Comparison of ENCODE assay signal across 13 cellular contexts in the genomic region with DNA sequence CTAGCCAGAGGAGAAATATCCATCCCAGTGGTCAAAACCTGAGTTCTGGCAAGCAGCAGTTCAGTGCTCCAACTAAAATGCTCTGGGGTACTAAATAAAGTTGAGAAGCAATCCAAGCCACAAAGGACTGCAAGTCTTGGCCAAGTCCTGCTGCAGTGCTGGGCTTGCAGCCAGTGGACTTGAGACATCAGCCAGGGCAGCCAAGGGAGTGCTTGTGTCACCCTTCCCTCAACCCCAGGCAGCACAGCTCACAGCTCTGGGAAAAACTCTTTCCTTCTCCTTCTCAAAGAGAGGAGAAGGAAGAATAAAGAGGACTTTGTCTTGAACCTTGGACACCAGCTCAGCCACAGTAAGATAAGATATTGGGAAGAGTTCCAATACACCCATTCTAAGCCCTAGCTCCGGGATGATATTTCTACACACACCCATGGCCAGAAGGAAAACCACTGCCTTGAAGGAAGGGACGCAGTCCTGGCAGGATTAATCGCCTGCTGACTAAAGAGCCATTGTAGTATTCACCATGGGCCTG.
DNase-seq lines count a peak whose midpoint lies in the region; ATAC-seq and TF ChIP-seq lines count a peak whose summit lies in the region.
"Had no signal": no experiment of that assay in that cellular context is flagged by ENCODE, and none has a peak within 500 bp of the region (broad histone marks: within the 10 kb centered on the region; RNA-seq: fewer than 3 reads in every experiment).

No MANE protein-coding gene starts in this region.

- H3K79me2 ChIP-seq in trophoblast cell (ENCODE audit: control insufficient read depth, insufficient read depth, low read length, poor library complexity): no peaks in the 10 kb centered on the region

- H3K4me1 ChIP-seq in neuronal stem cell (ENCODE audit: control insufficient read depth in 2 of 2, insufficient read depth in 1 of 2, low read depth in 1 of 2, low read length in 2 of 2) (no peaks in the 10 kb centered on the region), trophoblast cell (ENCODE audit: control insufficient read depth in 1 of 2, insufficient read depth in 2 of 2, low read length in 2 of 2) (no peaks in the 10 kb centered on the region)

- H3K4me2 ChIP-seq in neuronal stem cell (ENCODE audit: insufficient read depth, low read length, poor library complexity, severe bottlenecking) (no peak overlapping the region), trophoblast cell (ENCODE audit: low read length) (no peak overlapping the region)

- H2AK5ac ChIP-seq in neuronal stem cell (ENCODE audit: low read depth, low read length) (no peak overlapping the region), trophoblast cell (ENCODE audit: low read length) (no peak overlapping the region)

- no peaks in the 10 kb centered on the region for H3K9me3 ChIP-seq in neuronal stem cell (replicated peaks in 1 of 2; ENCODE audit: control insufficient read depth in 2 of 2, insufficient read depth in 1 of 2, low read depth in 1 of 2, low read length in 2 of 2)
- peaks cover 2% of the 10 kb centered on the region for H3K9me3 ChIP-seq in trophoblast cell (ENCODE audit: insufficient read depth, low read depth, low read length)

- no peaks in the 10 kb centered on the region for H3K4me1 Mint-ChIP-seq in HFFc6 (ENCODE audit: low read depth)

- peaks cover 4% of the 10 kb centered on the region; the same call in 1 of the 2 replicates for H3K9me3 Mint-ChIP-seq in HFFc6

- H3K27me3 ChIP-seq in neuronal stem cell (ENCODE audit: control insufficient read depth in 3 of 3, insufficient read depth in 3 of 3, low read depth in 1 of 3, low read length in 3 of 3) (no peaks in the 10 kb centered on the region), trophoblast cell (ENCODE audit: insufficient read depth, low read length) (no peaks in the 10 kb centered on the region)

- no peak overlapping the region for H2BK12ac ChIP-seq in neuronal stem cell (ENCODE audit: low read length)
- no peak overlapping the region for H2BK12ac ChIP-seq in trophoblast cell (ENCODE audit: low read length)

- H3K27ac Mint-ChIP-seq in HFFc6: no peak overlapping the region
- H3K27ac Mint-ChIP-seq: activated CD8-positive, alpha-beta T cell treated with anti-CD3 and anti-CD28 coated beads, Interleukin-2, amount 10 ng/mL, durations not matched to agents 7 days and 5 days had no signal

- H3K23ac ChIP-seq in neuronal stem cell (ENCODE audit: low read depth, low read length, poor library complexity) (no peak overlapping the region), trophoblast cell (ENCODE audit: low read length) (no peak overlapping the region)

- H2BK120ac ChIP-seq in neuronal stem cell (ENCODE audit: low read depth, low read length): no peak overlapping the region
- no peak overlapping the region for H2BK120ac ChIP-seq in trophoblast cell (ENCODE audit: insufficient read depth, low read length, poor library complexity)

- H3K14ac ChIP-seq in neuronal stem cell (ENCODE audit: low read length) (no peak overlapping the region), trophoblast cell (ENCODE audit: low read length) (no peak overlapping the region)

- peaks cover 4% of the 10 kb centered on the region; the same call in 1 of the 2 replicates for H3K27me3 Mint-ChIP-seq in HFFc6 (ENCODE audit: insufficient read depth)

- no peak overlapping the region for H4K91ac ChIP-seq in neuronal stem cell (ENCODE audit: low read depth, low read length, poor library complexity)
- H4K91ac ChIP-seq in trophoblast cell (ENCODE audit: low read depth, low read length): no peak overlapping the region

- H2BK15ac ChIP-seq in neuronal stem cell (ENCODE audit: low read length): no peak overlapping the region

- no peaks in the 10 kb centered on the region for H3K79me1 ChIP-seq in neuronal stem cell (ENCODE audit: low read depth, low read length)
- H3K79me1 ChIP-seq in trophoblast cell (ENCODE audit: low read length): no peaks in the 10 kb centered on the region

- H3K9ac ChIP-seq in neuronal stem cell (ENCODE audit: low read depth, low read length, poor library complexity) (no peak overlapping the region), trophoblast cell (ENCODE audit: low read length) (no peak overlapping the region)

- H4K8ac ChIP-seq in neuronal stem cell (ENCODE audit: low read depth, low read length) (no peak overlapping the region), trophoblast cell (ENCODE audit: low read depth, low read length) (no peak overlapping the region)

- TF ChIP-seq CTCF in HFFc6 (IDR thresholded peaks at IDR 0.05): no peak

- H4K12ac ChIP-seq in trophoblast cell (ENCODE audit: low read depth, low read length): no peak overlapping the region

- DNase-seq in HFFc6 (peak; percentile 0), cerebellum (ENCODE audit: low spot score) (peak; percentile 4), hypothalamus (lab: John Stamatoyannopoulos, UW) (peak in 39 of 51 donors; percentile 0 to 77 (median 30)), skeletal muscle cell (ENCODE audit: low read depth) (peak; percentile 68), neuronal stem cell (ENCODE audit: low spot score) (no peak), trophoblast cell (no peak)
- DNase-seq: activated CD8-positive, alpha-beta T cell treated with anti-CD3 and anti-CD28 coated beads, Interleukin-2, amount 10 ng/mL, durations not matched to agents 7 days and 5 days; dermis blood vessel endothelial cell; islet precursor cell; NCI-H187 treated with DMSO at 0.1 percent for 48 hours had no signal

- no peaks in the 10 kb centered on the region for H3K36me3 ChIP-seq in neuronal stem cell (replicated peaks in 1 of 2; ENCODE audit: control insufficient read depth in 2 of 2, insufficient read depth in 2 of 2, low read length in 2 of 2)
- H3K36me3 ChIP-seq in trophoblast cell (ENCODE audit: control insufficient read depth in 1 of 2, insufficient read depth in 2 of 2, low read length in 2 of 2): no peaks in the 10 kb centered on the region

- H3K18ac ChIP-seq in neuronal stem cell (ENCODE audit: low read length): no peak overlapping the region
- no peak overlapping the region for H3K18ac ChIP-seq in trophoblast cell (ENCODE audit: low read length)

- no peak overlapping the region for H3K27ac ChIP-seq in neuronal stem cell (replicated peaks; ENCODE audit: low read length)
- H3K27ac ChIP-seq in trophoblast cell (ENCODE audit: low read depth, low read length): no peak overlapping the region
- H3K27ac ChIP-seq: SK-N-MC had no signal

- H2BK5ac ChIP-seq in neuronal stem cell (ENCODE audit: low read length) (no peak overlapping the region), trophoblast cell (ENCODE audit: low read depth, low read length, poor library complexity) (no peak overlapping the region)

- H3K4ac ChIP-seq in neuronal stem cell (ENCODE audit: low read length): no peak overlapping the region
- no peak overlapping the region for H3K4ac ChIP-seq in trophoblast cell (ENCODE audit: low read depth, low read length)

- ATAC-seq in HG03095 (IDR thresholded peaks at IDR 0.05; ENCODE audit: unreplicated experiment): no peak
- ATAC-seq in HG02938 (IDR thresholded peaks at IDR 0.05; ENCODE audit: unreplicated experiment): no peak
- ATAC-seq: activated CD8-positive, alpha-beta T cell treated with anti-CD3 and anti-CD28 coated beads, Interleukin-2, amount 10 ng/mL, durations not matched to agents 7 days and 5 days had no signal

- H3K4me3 ChIP-seq in skeletal muscle cell (ENCODE audit: low read depth, low read length) (no peak overlapping the region), neuronal stem cell (ENCODE audit: low read length in 2 of 2) (no peak overlapping the region), trophoblast cell (ENCODE audit: low read depth, low read length) (no peak overlapping the region)
- H3K4me3 ChIP-seq: SK-N-MC had no signal

- no peaks in the 10 kb centered on the region for H3K36me3 Mint-ChIP-seq in HFFc6 (ENCODE audit: low read depth)

- no peak overlapping the region for H2AFZ ChIP-seq in neuronal stem cell (ENCODE audit: low read length)
- H2AFZ ChIP-seq in trophoblast cell (ENCODE audit: insufficient read depth, low read length, poor library complexity): no peak overlapping the region

- WGBS in neuronal stem cell (ENCODE audit: extremely low coverage in 2 of 2, insufficient read length in 2 of 2, insufficient replicate concordance in 1 of 2), 2 donors: no CpG with 5 or more reads among the region's 3 CpGs
- no CpG with 5 or more reads among the region's 3 CpGs for WGBS in trophoblast cell (ENCODE audit: extremely low coverage, insufficient coverage, insufficient read length)

- no peak overlapping the region for H3K4me3 Mint-ChIP-seq in HFFc6
- H3K4me3 Mint-ChIP-seq: activated CD8-positive, alpha-beta T cell treated with anti-CD3 and anti-CD28 coated beads, Interleukin-2, amount 10 ng/mL, durations not matched to agents 7 days and 5 days had no signal

Comparison
In these comparisons a context has a peak if more than half of its experiments do, and no peak if none do; other contexts are left out.
1. DNase-seq: peak in HFFc6 (single experiment), cerebellum (single experiment), hypothalamus (39 of 51) and skeletal muscle cell (single experiment); none in neuronal stem cell (single experiment) and trophoblast cell (0 of 2).